In genomic region chr16:28900601-28901000, GRCh38 we compare ENCODE assay signal across 1 cellular context.
TF ChIP-seq lines count a peak whose summit lies in the region.

No MANE protein-coding gene starts in this region.

TF ChIP-seq in H1, 55 proteins besides CTCF, POLR2A, EP300 and RAD21:
- TF ChIP-seq RNF2 (IDR thresholded peaks at IDR 0.05; ENCODE audit: borderline replicate concordance, low read depth, low read length, missing control alignments, poor library complexity, severe bottlenecking) (no peak), TEAD4 (IDR thresholded peaks at IDR 0.05; ENCODE audit: low read depth, low read length) (no peak), ZNF274 (IDR thresholded peaks at IDR 0.05; ENCODE audit: borderline replicate concordance, extremely low read depth, low read length) (no peak), SP1 (IDR thresholded peaks at IDR 0.05; ENCODE audit: low read depth, low read length) (no peak), ATF2 (IDR thresholded peaks at IDR 0.05; ENCODE audit: low read length) (no peak), SUZ12 (IDR thresholded peaks at IDR 0.05; ENCODE audit: low read length) (no peak), SIRT6 (IDR thresholded peaks at IDR 0.05; ENCODE audit: low read length) (no peak), POU5F1 (IDR thresholded peaks at IDR 0.05; ENCODE audit: low read depth, low read length) (no peak)
